ENCODE assay signal across 14 cellular contexts in the genomic region with DNA sequence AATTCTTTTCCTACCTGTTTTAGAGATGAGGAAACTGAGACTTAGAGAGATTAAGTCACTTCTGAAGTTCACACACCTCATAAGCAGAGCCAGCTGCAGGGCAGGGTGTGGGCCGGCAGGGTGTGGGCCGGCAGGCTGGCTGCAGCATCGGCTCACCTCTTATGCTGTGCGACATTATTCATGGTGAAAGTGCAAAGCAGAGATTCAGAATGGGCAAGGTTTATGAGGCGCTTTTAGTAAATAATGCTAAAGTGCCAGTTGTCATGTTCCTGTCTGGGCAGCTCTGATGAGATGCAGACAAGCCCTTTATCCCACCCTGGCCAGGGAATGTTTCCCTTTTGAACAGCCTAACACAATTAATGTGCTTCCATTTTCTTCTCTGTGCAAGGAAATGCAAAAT. TPM values are rescaled to one million over a fixed set of nuclear protein-coding genes. Genes with fewer than 3 reads are reported as not detected.
"Had no signal": no experiment of that assay in that cellular context is flagged by ENCODE, and none has a peak within 500 bp of the region (broad histone marks: within the 10 kb centered on the region; RNA-seq: fewer than 3 reads in every experiment).

No MANE protein-coding gene starts in this region.

- ATAC-seq: activated T-helper 17 cell treated with anti-CD3 and anti-CD28 coated beads, Interleukin-2, amount 50 U/mL, for 72 hours; left cardiac atrium; lower lobe of right lung; psoas muscle; right lobe of liver had no signal

- H3K27ac Mint-ChIP-seq: activated CD4-positive, alpha-beta T cell treated with anti-CD3 and anti-CD28 coated beads, Interleukin-2, amount 10 ng/mL, durations not matched to agents 7 days and 5 days; activated naive CD4-positive, alpha-beta T cell treated with anti-CD3 and anti-CD28 coated beads for 36 hours; activated T-helper 17 cell treated with anti-CD3 and anti-CD28 coated beads, Interleukin-2, amount 50 U/mL, for 72 hours; immature natural killer cell had no signal

- H3K9me3 Mint-ChIP-seq: activated CD4-positive, alpha-beta T cell treated with anti-CD3 and anti-CD28 coated beads, Interleukin-2, amount 10 ng/mL, durations not matched to agents 7 days and 5 days; activated naive CD4-positive, alpha-beta T cell treated with anti-CD3 and anti-CD28 coated beads for 36 hours; activated T-helper 17 cell treated with anti-CD3 and anti-CD28 coated beads, Interleukin-2, amount 50 U/mL, for 72 hours; immature natural killer cell had no signal

- H3K9me3 ChIP-seq: adrenal gland, lower lobe of right lung, psoas muscle, right lobe of liver had no signal

- H3K27me3 ChIP-seq: adrenal gland, right lobe of liver had no signal

- H3K4me1 ChIP-seq: adrenal gland, psoas muscle had no signal

- H3K36me3 ChIP-seq: adrenal gland, lower lobe of right lung, right lobe of liver had no signal

- H3K36me3 Mint-ChIP-seq: immature natural killer cell had no signal

- H3K27ac ChIP-seq: adrenal gland, lower lobe of right lung, psoas muscle, right lobe of liver had no signal

- H3K4me3 ChIP-seq: adrenal gland, lower lobe of right lung, psoas muscle, right lobe of liver had no signal

- H3K4me3 Mint-ChIP-seq: activated CD4-positive, alpha-beta T cell treated with anti-CD3 and anti-CD28 coated beads, Interleukin-2, amount 10 ng/mL, durations not matched to agents 7 days and 5 days; activated naive CD4-positive, alpha-beta T cell treated with anti-CD3 and anti-CD28 coated beads for 36 hours; activated T-helper 17 cell treated with anti-CD3 and anti-CD28 coated beads, Interleukin-2, amount 50 U/mL, for 72 hours; immature natural killer cell had no signal

- DNase-seq: activated CD4-positive, CD25-positive, alpha-beta regulatory T cell; activated naive CD4-positive, alpha-beta T cell treated with anti-CD3 and anti-CD28 coated beads for 36 hours; adrenal gland; head of caudate nucleus; immature natural killer cell; left cardiac atrium; lower lobe of right lung; psoas muscle; right lobe of liver had no signal

RNA-seq across cellular contexts. Expression of gene MAB21L3, which starts 14.6 kb away (rescaled TPM):
- total RNA-seq: activated CD4-positive, alpha-beta T cell treated with anti-CD3 and anti-CD28 coated beads, Interleukin-2, amount 10 ng/mL, durations not matched to agents 7 days and 5 days; activated CD8-positive, alpha-beta memory T cell treated with anti-CD3 and anti-CD28 coated beads for 36 hours; activated naive CD4-positive, alpha-beta T cell treated with anti-CD3 and anti-CD28 coated beads for 36 hours; activated T-helper 17 cell treated with anti-CD3 and anti-CD28 coated beads, Interleukin-2, amount 50 U/mL, for 72 hours; cardiac septum; psoas muscle; T-helper 2 cell treated with Interferon-gamma antibody and Interleukin-4, amounts not matched to agents 100 ng/mL and 5 ng/mL, for 36 hours had no signal
